24 cellular contexts compared by ENCODE assay signal in the genomic region with DNA sequence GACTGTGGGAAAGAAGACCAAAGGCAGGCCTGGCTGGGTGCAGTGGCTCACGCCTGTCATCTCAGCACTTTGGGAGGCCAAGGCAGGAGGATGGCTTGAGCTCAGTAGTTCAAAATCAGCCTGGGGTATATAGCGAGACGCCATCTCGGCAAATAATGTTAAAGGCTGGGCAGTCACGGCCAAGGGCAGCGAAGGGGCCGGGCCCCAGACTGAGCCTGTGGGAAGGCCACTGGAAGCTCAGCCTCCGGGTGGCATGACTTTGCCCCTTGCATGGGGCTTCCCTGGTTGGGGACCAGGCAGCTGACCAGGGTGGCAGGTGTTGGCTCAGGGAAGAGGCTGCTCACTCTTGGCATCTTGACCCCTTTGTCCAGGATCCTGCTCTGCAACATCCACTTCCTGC. TPM values are rescaled to one million over a fixed set of nuclear protein-coding genes. Genes with fewer than 3 reads are reported as not detected.
"Had no signal": no experiment of that assay in that cellular context is flagged by ENCODE, and none has a peak within 500 bp of the region (broad histone marks: within the 10 kb centered on the region; RNA-seq: fewer than 3 reads in every experiment).

No MANE protein-coding gene starts in this region.

- H3K4me1 ChIP-seq: psoas muscle had no signal

- H3K27ac ChIP-seq: hepatocyte, psoas muscle, spleen, suprapubic skin had no signal

- ATAC-seq: left lobe of liver; natural killer cell treated with Interleukin-12 subunit alpha and Interleukin-12 subunit beta and Interleukin-15 and Interleukin-18, amount 100 ng/mL, for 72 hours; stimulated activated naive B cell treated with anti-CD40 and anti-IgM and Interleukin-4, amounts not matched to agents 10 μg/mL and 1 μg/mL and 100 μg/mL, for 72 hours had no signal

- H3K27me3 ChIP-seq: gastroesophageal sphincter had no signal

- H3K4me2 ChIP-seq: hepatocyte had no signal

- H3K4me3 ChIP-seq: dorsolateral prefrontal cortex, gastroesophageal sphincter, heart left ventricle, hepatocyte, lung, psoas muscle, skin epidermis, spleen, suprapubic skin had no signal

- H3K79me2 ChIP-seq: hepatocyte had no signal

- H2AFZ ChIP-seq: hepatocyte had no signal

- DNase-seq: cortex of kidney; effector CD4-positive, alpha-beta T cell; kidney; naive B cell; spleen; stimulated activated CD4-positive, alpha-beta T cell treated with anti-CD3 and anti-CD28 coated beads, Interleukin-2, amount 100 ng/mL, for 48 hours; stimulated activated naive B cell treated with anti-CD40 and anti-IgM and Interleukin-4, amounts not matched to agents 10 μg/mL and 1 μg/mL and 100 μg/mL, for 72 hours had no signal

- H3K36me3 ChIP-seq: gastroesophageal sphincter, heart left ventricle, spleen, suprapubic skin had no signal

- H3K9me3 ChIP-seq: gastroesophageal sphincter, heart left ventricle, psoas muscle, spleen, suprapubic skin had no signal

RNA-seq across cellular contexts. Expression of a gene that starts 14.0 kb away (rescaled TPM):
- total RNA-seq: dorsolateral prefrontal cortex; gastroesophageal sphincter; heart left ventricle; hepatocyte; kidney; left lobe of liver; natural killer cell treated with Interleukin-12 subunit alpha and Interleukin-12 subunit beta and Interleukin-15 and Interleukin-18, amount 100 ng/mL, for 72 hours; neural crest cell; osteoblast; psoas muscle; renal cortical epithelial cell; right cardiac atrium; suprapubic skin; ureter had no signal
- polyA plus RNA-seq: esophagus, heart left ventricle, hepatocyte, liver, psoas muscle, right cardiac atrium had no signal

RNA-seq across cellular contexts. Expression of a gene that starts 17.5 kb away (rescaled TPM):
- total RNA-seq: natural killer cell treated with Interleukin-12 subunit alpha and Interleukin-12 subunit beta and Interleukin-15 and Interleukin-18, amount 100 ng/mL, for 72 hours; neural crest cell; renal cortical epithelial cell had no signal

RNA-seq across cellular contexts. Expression of a gene that starts 38.7 kb away (rescaled TPM):
- total RNA-seq: dorsolateral prefrontal cortex; gastroesophageal sphincter; left lobe of liver; natural killer cell treated with Interleukin-12 subunit alpha and Interleukin-12 subunit beta and Interleukin-15 and Interleukin-18, amount 100 ng/mL, for 72 hours; neural crest cell; osteoblast; psoas muscle; renal cortical epithelial cell; right cardiac atrium; suprapubic skin; ureter had no signal
- polyA plus RNA-seq: esophagus, hepatocyte, liver, psoas muscle, right cardiac atrium had no signal
